In genomic region chr7:122068999-122069398, GRCh38 we compare ENCODE assay signal across 26 cellular contexts.
"Had no signal": no experiment of that assay in that cellular context is flagged by ENCODE, and none has a peak within 500 bp of the region (broad histone marks: within the 10 kb centered on the region; RNA-seq: fewer than 3 reads in every experiment).

No MANE protein-coding gene starts in this region.

- H3K4me3 ChIP-seq: adrenal gland, Peyer's patch, SJSA1 had no signal

- H3K4me1 ChIP-seq: adrenal gland, Peyer's patch, SJSA1 had no signal

- H3K9me3 ChIP-seq: adrenal gland, Peyer's patch, SJSA1 had no signal

- H3K36me3 ChIP-seq: adrenal gland, Peyer's patch, SJSA1 had no signal

- ATAC-seq: activated CD8-positive, alpha-beta T cell treated with anti-CD3 and anti-CD28 coated beads for 36 hours; activated T-cell treated with anti-CD3 and anti-CD28 coated beads, Interleukin-2, amount 50 U/mL, for 72 hours; T-cell had no signal

- H3K27me3 ChIP-seq: adrenal gland, Peyer's patch, SJSA1 had no signal

- H3K27ac ChIP-seq: adrenal gland, Peyer's patch, SJSA1 had no signal

- DNase-seq: activated CD4-positive, alpha-beta T cell treated with anti-CD3 and anti-CD28 coated beads for 4 hours; activated CD8-positive, alpha-beta memory T cell treated with anti-CD3 and anti-CD28 coated beads, Interleukin-2, amount 50 U/mL, for 4 hours; activated CD8-positive, alpha-beta T cell treated with anti-CD3 and anti-CD28 coated beads for 36 hours; activated gamma-delta T cell treated with Interleukin-2 at 50 U/mL for 16 hours; activated naive CD4-positive, alpha-beta T cell treated with anti-CD3 and anti-CD28 coated beads, Interleukin-2, amount 10 ng/mL, durations not matched to agents 7 days and 5 days; activated naive CD8-positive, alpha-beta T cell treated with anti-CD3 and anti-CD28 coated beads for 36 hours; activated T-cell treated with anti-CD3 and anti-CD28 coated beads, Interleukin-2, amount 50 U/mL, for 72 hours; adrenal gland; aorta; central memory CD4-positive, alpha-beta T cell; Kasumi-1; KBM-7; NCI-H1105 treated with DMSO at 0.1 percent for 48 hours; NCI-H146; NCI-H1930; NCI-H2171; NCI-H226; NCI-H526; NCI-H82; OCI-M1; Peyer's patch; SHP77; T-cell; T-helper 2 cell; T1000 had no signal
